ENCODE assay signal across 21 cellular contexts in the genomic region with DNA sequence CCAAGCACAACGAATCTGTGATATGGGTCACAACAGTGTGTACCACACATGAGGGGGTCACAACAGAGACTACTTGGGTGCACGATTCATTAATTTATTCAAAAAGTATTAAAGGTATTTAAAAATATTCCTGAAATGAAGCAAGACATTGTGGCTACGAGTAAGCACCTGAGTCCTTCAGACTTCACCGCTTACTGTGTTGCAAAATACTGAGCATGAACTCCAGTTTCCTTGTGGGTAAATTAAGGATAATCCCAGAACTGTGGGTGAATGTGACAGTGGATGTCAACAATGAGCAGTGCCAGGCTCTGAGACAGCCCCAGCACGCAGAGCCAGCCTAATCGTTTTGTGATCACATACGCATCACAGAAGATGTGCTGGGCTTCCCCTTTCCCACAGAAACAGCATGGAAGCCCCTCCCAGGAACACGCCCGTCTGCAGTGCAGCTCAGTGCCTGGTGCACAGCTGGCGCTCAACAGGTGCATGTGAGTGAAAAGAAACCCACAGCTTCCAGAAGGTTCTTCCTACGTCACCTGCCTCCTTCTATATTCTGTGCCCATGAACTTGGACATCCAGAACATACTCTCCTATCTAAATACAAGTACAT. TPM values are rescaled to one million over a fixed set of nuclear protein-coding genes. Genes with fewer than 3 reads are reported as not detected.
DNase-seq lines count a peak whose midpoint lies in the region; ATAC-seq and TF ChIP-seq lines count a peak whose summit lies in the region.
"Had no signal": no experiment of that assay in that cellular context is flagged by ENCODE, and none has a peak within 500 bp of the region (broad histone marks: within the 10 kb centered on the region; RNA-seq: fewer than 3 reads in every experiment).

No MANE protein-coding gene starts in this region.

- POLR2A ChIA-PET in WTC11 (lab: Charles Lee) = no interaction called here

- H3K4me3 Mint-ChIP-seq in WTC11 = no peak overlapping the region

- in situ Hi-C loops in transverse colon (cut with MboI; ENCODE audit: low pct_ligation_motif_present in 1 of 4, low pct_unique_long_range_greater_than_20kb in 1 of 4, low sequenced_read_pairs in 3 of 4) = no loop called here

- H3K4me1 ChIP-seq in iPS-15b (ENCODE audit: control insufficient read depth, insufficient read depth, low read length) (peaks cover 6% of the 10 kb centered on the region), transverse colon (peaks cover 35 to 79% (median 54%) of the 10 kb centered on the region in 4 donors)
- H3K4me1 ChIP-seq: parathyroid adenoma had no signal

- H3K27me3 Mint-ChIP-seq in WTC11 (ENCODE audit: low read depth) = no peaks in the 10 kb centered on the region

- no peaks in the 10 kb centered on the region for H3K27me3 ChIP-seq in iPS-15b (ENCODE audit: control insufficient read depth, insufficient read depth, low read length)
- H3K27me3 ChIP-seq in transverse colon = no peaks in the 10 kb centered on the region
- H3K27me3 ChIP-seq: BE2C, gastrocnemius medialis, suprapubic skin had no signal

- ATAC-seq in WTC11 = peak; percentile 36; the same call in 1 of the 2 replicates
- ATAC-seq in GM18868 (IDR thresholded peaks at IDR 0.05; ENCODE audit: unreplicated experiment) = no peak
- ATAC-seq: gastrocnemius medialis had no signal

- peaks cover 13% of the 10 kb centered on the region for H3K36me3 Mint-ChIP-seq in WTC11

- CTCF ChIA-PET in WTC11 (lab: Charles Lee) = no interaction called here

- no peaks in the 10 kb centered on the region for H3K9me3 ChIP-seq in iPS-15b (ENCODE audit: control insufficient read depth, insufficient read depth, low read length)
- no peaks in the 10 kb centered on the region for H3K9me3 ChIP-seq in transverse colon
- H3K9me3 ChIP-seq: BE2C, gastrocnemius medialis, suprapubic skin had no signal

- H3K4me1 Mint-ChIP-seq in WTC11 = peaks cover 18% of the 10 kb centered on the region

- H3K36me3 ChIP-seq in iPS-15b (ENCODE audit: control insufficient read depth, insufficient read depth, low read length) (no peaks in the 10 kb centered on the region), transverse colon (no peaks in the 10 kb centered on the region)
- H3K36me3 ChIP-seq: BE2C, gastrocnemius medialis, suprapubic skin had no signal

- intact Hi-C loops in transverse colon (cut with DNase I; ENCODE audit: low total_unique reads) = no loop called here

- TF ChIP-seq CTCF in WTC11 (IDR thresholded peaks at IDR 0.05) (no peak), transverse colon (IDR thresholded peaks at IDR 0.05) (no peak)

- H3K27ac ChIP-seq in transverse colon = peak overlapping the region in 3 of 4 donors; percentile 61 to 64 (median 62)
- H3K27ac ChIP-seq: gastrocnemius medialis, HL-60, parathyroid adenoma, suprapubic skin had no signal

- TF ChIP-seq EP300 in transverse colon (IDR thresholded peaks at IDR 0.05; ENCODE audit: low read depth) = no peak

- peak; percentile 18 for DNase-seq in Jurkat, Clone E6-1 (ENCODE audit: low read depth, low spot score)
- DNase-seq in WTC11 (ENCODE audit: low spot score) (no peak), transverse colon (peak; percentile 65), NCI-H774 (lab: John Stamatoyannopoulos, UW) (no peak)
- DNase-seq in activated CD4-positive, CD25-positive, alpha-beta regulatory T cell treated with anti-CD3 and anti-CD28 coated beads, Interleukin-2, amount 50 U/mL, for 72 hours = no peak
- DNase-seq: activated effector memory CD4-positive, alpha-beta T cell treated with Interleukin-2 at 50 U/mL for 16 hours; BE2C; cortex of kidney; gastrocnemius medialis; GOT3; RPMI8226; stimulated activated CD4-positive, alpha-beta T cell treated with anti-CD3 and anti-CD28 coated beads, Interleukin-4, amount 100 ng/mL, for 24 hours; stimulated activated CD8-positive, alpha-beta memory T cell treated with anti-CD3 and anti-CD28 coated beads, Interleukin-4, amount 100 ng/mL, for 48 hours; SW 1271 had no signal

- no peak overlapping the region for H3K27ac Mint-ChIP-seq in WTC11

- WGBS in transverse colon (ENCODE audit: low coverage in 1 of 2), 2 donors = 48 to 54% methylated on average over 4 to 11 of the region's 11 CpGs

- peaks cover 13% of the 10 kb centered on the region for H3K9me3 Mint-ChIP-seq in WTC11

- no peak overlapping the region for H3K4me3 ChIP-seq in Jurkat, Clone E6-1 (ENCODE audit: low read length)
- no peak overlapping the region for H3K4me3 ChIP-seq in iPS-15b (ENCODE audit: low read depth, low read length)
- H3K4me3 ChIP-seq in transverse colon = no peak overlapping the region
- H3K4me3 ChIP-seq: gastrocnemius medialis, suprapubic skin had no signal

- H3K9ac ChIP-seq in iPS-15b (ENCODE audit: low read depth, low read length) = peak overlapping the region; percentile 29
- H3K9ac ChIP-seq: parathyroid adenoma had no signal

- TF ChIP-seq POLR2A in transverse colon (IDR thresholded peaks at IDR 0.05) = no peak

TF ChIP-seq in WTC11, 78 proteins besides CTCF, POLR2A, EP300 and RAD21 (continues in another document):
- TF ChIP-seq, protein P1, sequence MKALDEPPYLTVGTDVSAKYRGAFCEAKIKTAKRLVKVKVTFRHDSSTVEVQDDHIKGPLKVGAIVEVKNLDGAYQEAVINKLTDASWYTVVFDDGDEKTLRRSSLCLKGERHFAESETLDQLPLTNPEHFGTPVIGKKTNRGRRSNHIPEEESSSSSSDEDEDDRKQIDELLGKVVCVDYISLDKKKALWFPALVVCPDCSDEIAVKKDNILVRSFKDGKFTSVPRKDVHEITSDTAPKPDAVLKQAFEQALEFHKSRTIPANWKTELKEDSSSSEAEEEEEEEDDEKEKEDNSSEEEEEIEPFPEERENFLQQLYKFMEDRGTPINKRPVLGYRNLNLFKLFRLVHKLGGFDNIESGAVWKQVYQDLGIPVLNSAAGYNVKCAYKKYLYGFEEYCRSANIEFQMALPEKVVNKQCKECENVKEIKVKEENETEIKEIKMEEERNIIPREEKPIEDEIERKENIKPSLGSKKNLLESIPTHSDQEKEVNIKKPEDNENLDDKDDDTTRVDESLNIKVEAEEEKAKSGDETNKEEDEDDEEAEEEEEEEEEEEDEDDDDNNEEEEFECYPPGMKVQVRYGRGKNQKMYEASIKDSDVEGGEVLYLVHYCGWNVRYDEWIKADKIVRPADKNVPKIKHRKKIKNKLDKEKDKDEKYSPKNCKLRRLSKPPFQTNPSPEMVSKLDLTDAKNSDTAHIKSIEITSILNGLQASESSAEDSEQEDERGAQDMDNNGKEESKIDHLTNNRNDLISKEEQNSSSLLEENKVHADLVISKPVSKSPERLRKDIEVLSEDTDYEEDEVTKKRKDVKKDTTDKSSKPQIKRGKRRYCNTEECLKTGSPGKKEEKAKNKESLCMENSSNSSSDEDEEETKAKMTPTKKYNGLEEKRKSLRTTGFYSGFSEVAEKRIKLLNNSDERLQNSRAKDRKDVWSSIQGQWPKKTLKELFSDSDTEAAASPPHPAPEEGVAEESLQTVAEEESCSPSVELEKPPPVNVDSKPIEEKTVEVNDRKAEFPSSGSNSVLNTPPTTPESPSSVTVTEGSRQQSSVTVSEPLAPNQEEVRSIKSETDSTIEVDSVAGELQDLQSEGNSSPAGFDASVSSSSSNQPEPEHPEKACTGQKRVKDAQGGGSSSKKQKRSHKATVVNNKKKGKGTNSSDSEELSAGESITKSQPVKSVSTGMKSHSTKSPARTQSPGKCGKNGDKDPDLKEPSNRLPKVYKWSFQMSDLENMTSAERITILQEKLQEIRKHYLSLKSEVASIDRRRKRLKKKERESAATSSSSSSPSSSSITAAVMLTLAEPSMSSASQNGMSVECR (CRISPR knock-in tag; IDR thresholded peaks at IDR 0.05; ENCODE audit: borderline replicate concordance) = no peak
- TF ChIP-seq SP1 (CRISPR knock-in tag; conservative IDR thresholded peaks at IDR 0.05) = no peak
- TF ChIP-seq, protein P2, sequence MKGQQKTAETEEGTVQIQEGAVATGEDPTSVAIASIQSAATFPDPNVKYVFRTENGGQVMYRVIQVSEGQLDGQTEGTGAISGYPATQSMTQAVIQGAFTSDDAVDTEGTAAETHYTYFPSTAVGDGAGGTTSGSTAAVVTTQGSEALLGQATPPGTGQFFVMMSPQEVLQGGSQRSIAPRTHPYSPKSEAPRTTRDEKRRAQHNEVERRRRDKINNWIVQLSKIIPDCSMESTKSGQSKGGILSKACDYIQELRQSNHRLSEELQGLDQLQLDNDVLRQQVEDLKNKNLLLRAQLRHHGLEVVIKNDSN (CRISPR knock-in tag; IDR thresholded peaks at IDR 0.05) = no peak
- TF ChIP-seq NFATC4 (CRISPR knock-in tag; IDR thresholded peaks at IDR 0.05) = no peak
- no peak for TF ChIP-seq ZNF121 (CRISPR knock-in tag; IDR thresholded peaks at IDR 0.05)
- TF ChIP-seq, protein P3, sequence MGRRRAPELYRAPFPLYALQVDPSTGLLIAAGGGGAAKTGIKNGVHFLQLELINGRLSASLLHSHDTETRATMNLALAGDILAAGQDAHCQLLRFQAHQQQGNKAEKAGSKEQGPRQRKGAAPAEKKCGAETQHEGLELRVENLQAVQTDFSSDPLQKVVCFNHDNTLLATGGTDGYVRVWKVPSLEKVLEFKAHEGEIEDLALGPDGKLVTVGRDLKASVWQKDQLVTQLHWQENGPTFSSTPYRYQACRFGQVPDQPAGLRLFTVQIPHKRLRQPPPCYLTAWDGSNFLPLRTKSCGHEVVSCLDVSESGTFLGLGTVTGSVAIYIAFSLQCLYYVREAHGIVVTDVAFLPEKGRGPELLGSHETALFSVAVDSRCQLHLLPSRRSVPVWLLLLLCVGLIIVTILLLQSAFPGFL (CRISPR knock-in tag; IDR thresholded peaks at IDR 0.05; ENCODE audit: borderline replicate concordance) = no peak
- TF ChIP-seq FOXK1 (CRISPR knock-in tag; IDR thresholded peaks at IDR 0.05) = no peak
- TF ChIP-seq ESRRA (CRISPR knock-in tag; IDR thresholded peaks at IDR 0.05; ENCODE audit: borderline replicate concordance) = no peak
- TF ChIP-seq, protein P4, sequence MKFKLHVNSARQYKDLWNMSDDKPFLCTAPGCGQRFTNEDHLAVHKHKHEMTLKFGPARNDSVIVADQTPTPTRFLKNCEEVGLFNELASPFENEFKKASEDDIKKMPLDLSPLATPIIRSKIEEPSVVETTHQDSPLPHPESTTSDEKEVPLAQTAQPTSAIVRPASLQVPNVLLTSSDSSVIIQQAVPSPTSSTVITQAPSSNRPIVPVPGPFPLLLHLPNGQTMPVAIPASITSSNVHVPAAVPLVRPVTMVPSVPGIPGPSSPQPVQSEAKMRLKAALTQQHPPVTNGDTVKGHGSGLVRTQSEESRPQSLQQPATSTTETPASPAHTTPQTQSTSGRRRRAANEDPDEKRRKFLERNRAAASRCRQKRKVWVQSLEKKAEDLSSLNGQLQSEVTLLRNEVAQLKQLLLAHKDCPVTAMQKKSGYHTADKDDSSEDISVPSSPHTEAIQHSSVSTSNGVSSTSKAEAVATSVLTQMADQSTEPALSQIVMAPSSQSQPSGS (CRISPR knock-in tag; IDR thresholded peaks at IDR 0.05; ENCODE audit: borderline replicate concordance, low read depth) = no peak

RNA-seq across cellular contexts. Expression of a gene that starts 29.1 kb away (rescaled TPM):
- 6.6 TPM for polyA plus RNA-seq in Jurkat, Clone E6-1 (2012; ENCODE audit: insufficient read depth, insufficient read length)
- total RNA-seq in WTC11 (2021) (87.1 to 96.9 TPM (median 87.3 TPM) in 3 replicates), transverse colon (100 to 1,000 TPM; 109 to 160 (median 123) TPM)

RNA-seq across cellular contexts. Expression of a gene that starts 55.7 kb away (rescaled TPM):
- not detected for polyA plus RNA-seq in Jurkat, Clone E6-1 (2012; ENCODE audit: insufficient read depth, insufficient read length)
- total RNA-seq in WTC11 (2021) = not detected in 3 replicates
- total RNA-seq in transverse colon = not detected
- total RNA-seq: endothelial cell of umbilical vein, gastrocnemius medialis, skeletal muscle tissue, suprapubic skin had no signal
- polyA plus RNA-seq: endothelial cell of umbilical vein had no signal

Comparison
In these comparisons a context has a peak if more than half of its experiments do, and no peak if none do; other contexts are left out.
1. DNase-seq: peak in Jurkat, Clone E6-1 (single experiment) and transverse colon (single experiment); none in WTC11 (single experiment), NCI-H774 (single experiment) and activated CD4-positive, CD25-positive, alpha-beta regulatory T cell treated with anti-CD3 and anti-CD28 coated beads, Interleukin-2, amount 50 U/mL, for 72 hours (single experiment).